In the genomic region with DNA sequence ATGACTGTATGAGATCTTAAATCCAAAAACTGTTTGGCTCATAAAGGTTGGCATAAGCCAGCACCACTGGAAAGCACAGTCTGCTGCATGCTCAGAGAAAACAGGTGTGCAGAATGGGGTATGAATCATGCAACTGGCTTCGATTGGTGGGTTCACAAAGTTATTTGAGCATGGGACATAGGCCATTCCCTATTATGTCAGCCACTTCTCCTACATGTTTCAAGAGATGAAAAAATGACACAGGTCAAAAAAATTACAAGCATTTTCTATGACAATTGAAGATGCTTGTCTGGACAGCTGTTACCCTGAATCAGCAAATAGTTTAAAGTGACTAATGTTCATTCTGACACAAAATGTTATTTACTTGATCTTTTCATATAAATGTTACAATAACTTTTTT, we compare ENCODE assay signal across 16 cellular contexts.
A peak's percentile ranks its signal among the peaks of the same experiment; 100 is the strongest.
DNase-seq lines count a peak whose midpoint lies in the region; ATAC-seq, FAIRE-seq and TF ChIP-seq lines count a peak whose summit lies in the region.
"Had no signal": no experiment of that assay in that cellular context is flagged by ENCODE, and none has a peak within 500 bp of the region (broad histone marks: within the 10 kb centered on the region; RNA-seq: fewer than 3 reads in every experiment).

No MANE protein-coding gene starts in this region.

- no peak overlapping the region for H3K27ac ChIP-seq in WERI-Rb-1
- H3K27ac ChIP-seq: tibial artery had no signal

- peak; percentile 74 for DNase-seq in AG10803 (ENCODE audit: low read depth)
- DNase-seq in MG63, result peak; percentile 58
- no peak for DNase-seq in mucosa of descending colon
- no peak for DNase-seq in activated CD4-positive, CD25-positive, alpha-beta regulatory T cell treated with anti-CD3 and anti-CD28 coated beads, Interleukin-2, amount 50 U/mL, for 72 hours
- DNase-seq in WERI-Rb-1, result no peak
- DNase-seq: aorta; effector CD4-positive, alpha-beta T cell; KG1; NCI-H1436 treated with DMSO at 0.1 percent for 48 hours; NCI-H510A; stimulated activated CD8-positive, alpha-beta memory T cell treated with anti-CD3 and anti-CD28 coated beads, Interleukin-4, amount 100 ng/mL, for 48 hours; tibial artery had no signal

- H3K27me3 ChIP-seq in MG63, result no peaks in the 10 kb centered on the region
- H3K27me3 ChIP-seq in WERI-Rb-1 (ENCODE audit: insufficient read depth, low read depth, severe bottlenecking), result no peaks in the 10 kb centered on the region
- H3K27me3 ChIP-seq: tibial artery had no signal

- no peak for TF ChIP-seq CTCF in AG10803 (conservative IDR thresholded peaks at IDR 0.05; ENCODE audit: low read length)
- TF ChIP-seq CTCF in mucosa of descending colon (IDR thresholded peaks at IDR 0.05), result no peak
- no peak for TF ChIP-seq CTCF in WERI-Rb-1 (IDR thresholded peaks at IDR 0.05; ENCODE audit: low read depth, low read length)

- intact Hi-C loops in mucosa of descending colon (cut with DNase I, micrococcal nuclease), result no loop called here

- H3K4me3 ChIP-seq in AG10803 (ENCODE audit: low read length) (no peak overlapping the region), MG63 (no peak overlapping the region), mucosa of descending colon (no peak overlapping the region), WERI-Rb-1 (ENCODE audit: low read depth, low read length) (no peak overlapping the region)
- H3K4me3 ChIP-seq: tibial artery had no signal

- peak; percentile 65 for ATAC-seq in mucosa of descending colon
- no peak for ATAC-seq in HG03025 (IDR thresholded peaks at IDR 0.05; ENCODE audit: low FRiP score, unreplicated experiment)
- ATAC-seq in GM21447 (IDR thresholded peaks at IDR 0.05; ENCODE audit: unreplicated experiment), result no peak

- H3K9me3 ChIP-seq in MG63, result peaks cover 22% of the 10 kb centered on the region
- no peaks in the 10 kb centered on the region for H3K9me3 ChIP-seq in mucosa of descending colon
- H3K9me3 ChIP-seq in WERI-Rb-1 (ENCODE audit: severe bottlenecking), result no peaks in the 10 kb centered on the region
- H3K9me3 ChIP-seq: tibial artery had no signal

- H3K4me1 ChIP-seq in mucosa of descending colon (ENCODE audit: low read depth), result no peaks in the 10 kb centered on the region

- no peaks in the 10 kb centered on the region for H3K36me3 ChIP-seq in MG63
- H3K36me3 ChIP-seq in mucosa of descending colon (ENCODE audit: low read depth), result no peaks in the 10 kb centered on the region
- H3K36me3 ChIP-seq in WERI-Rb-1, result no peaks in the 10 kb centered on the region
- H3K36me3 ChIP-seq: tibial artery had no signal

- FAIRE-seq in colon (lab: Jason Lieb, UNC), result peak; percentile 78
- FAIRE-seq: GM12891 had no signal

Comparison
In these comparisons a context has a peak if more than half of its experiments do, and no peak if none do; other contexts are left out.
1. DNase-seq: peak in AG10803 (single experiment) and MG63 (single experiment); none in mucosa of descending colon (0 of 3), activated CD4-positive, CD25-positive, alpha-beta regulatory T cell treated with anti-CD3 and anti-CD28 coated beads, Interleukin-2, amount 50 U/mL, for 72 hours (single experiment) and WERI-Rb-1 (single experiment).